ENCODE assay signal across 10 cellular contexts in genomic region chr19:14473073-14473790, GRCh38. TPM values are rescaled to one million over a fixed set of nuclear protein-coding genes. Genes with fewer than 3 reads are reported as not detected.
A peak's percentile ranks its signal among the peaks of the same experiment; 100 is the strongest.
DNase-seq lines count a peak whose midpoint lies in the region; ATAC-seq and TF ChIP-seq lines count a peak whose summit lies in the region.
"Had no signal": no experiment of that assay in that cellular context is flagged by ENCODE, and none has a peak within 500 bp of the region (broad histone marks: within the 10 kb centered on the region; RNA-seq: fewer than 3 reads in every experiment).

No MANE protein-coding gene starts in this region.

- BruUV-seq in HCT116 (replicated peaks; lab: Mats Ljungman, UMichigan), result no TSS peak

- intact Hi-C loops in HCT116 (cut with micrococcal nuclease) (loop anchor here (5.0 kb wide), 1 partner anchor 336 kb away; the partner anchor contains the start of gene ASF1B), natural killer cell (cut with micrococcal nuclease) (loop anchor here (10.0 kb wide), 1 partner anchor 588 kb away; no protein-coding TSS in a partner anchor)
- intact Hi-C loops in dendritic cell treated with granulocyte-macrophage colony-stimulating factor and Interleukin-4, amounts not matched to agents 40 ng/mL and 50 ng/mL, for 4 days (cut with micrococcal nuclease), result loop anchor here (5.0 kb wide), 1 partner anchor 41 kb away; the partner anchor contains the start of gene PKN1

- no peaks in the 10 kb centered on the region for H3K79me2 ChIP-seq in HCT116 (ENCODE audit: insufficient read depth, low read length)
- H3K79me2 ChIP-seq in MM.1S (ENCODE audit: low read length), result no peaks in the 10 kb centered on the region

- H3K9ac ChIP-seq in HCT116 (ENCODE audit: low read length), result no peak overlapping the region
- no peak overlapping the region for H3K9ac ChIP-seq in MM.1S (ENCODE audit: low read length)

- no peak for TF ChIP-seq RAD21 in HCT116 (IDR thresholded peaks at IDR 0.05; ENCODE audit: low read depth)

- peak overlapping the region; percentile 30 for H3K4me3 Mint-ChIP-seq in dendritic cell treated with granulocyte-macrophage colony-stimulating factor and Interleukin-4, amounts not matched to agents 40 ng/mL and 50 ng/mL, for 4 days
- peak overlapping the region; percentile 64 for H3K4me3 Mint-ChIP-seq in natural killer cell

- no peak overlapping the region for H2AFZ ChIP-seq in HCT116 (ENCODE audit: low read depth, low read length, poor library complexity, severe bottlenecking)
- H2AFZ ChIP-seq in MM.1S (ENCODE audit: low read length), result no peak overlapping the region

- no peak overlapping the region for H3K4me2 ChIP-seq in HCT116 (ENCODE audit: low read length)
- H3K4me2 ChIP-seq in MM.1S (ENCODE audit: low read depth, low read length), result no peak overlapping the region

- H3K4me3 ChIP-seq in HCT116 (replicated peaks in 1 of 2; ENCODE audit: low read depth in 1 of 2, low read length in 2 of 2) (no peak overlapping the region), MM.1S (ENCODE audit: low read length) (no peak overlapping the region)

- peaks cover 64% of the 10 kb centered on the region for H3K27me3 Mint-ChIP-seq in dendritic cell treated with granulocyte-macrophage colony-stimulating factor and Interleukin-4, amounts not matched to agents 40 ng/mL and 50 ng/mL, for 4 days
- peaks cover 0 to 11% of the 10 kb centered on the region in 2 donors for H3K27me3 Mint-ChIP-seq in natural killer cell (ENCODE audit: low read depth in 2 of 2)

- H3K36me3 ChIP-seq in HCT116 (ENCODE audit: control insufficient read depth in 1 of 2, insufficient read depth in 2 of 2, low read length in 2 of 2) (peaks cover 3 to 4% of the 10 kb centered on the region in 2 experiments; a peak in 2 of 4 replicates), MM.1S (replicated peaks; ENCODE audit: insufficient read depth, low read length) (no peaks in the 10 kb centered on the region)

- H3K36me3 Mint-ChIP-seq in dendritic cell treated with granulocyte-macrophage colony-stimulating factor and Interleukin-4, amounts not matched to agents 40 ng/mL and 50 ng/mL, for 4 days (ENCODE audit: low read depth), result peaks cover 48% of the 10 kb centered on the region
- H3K36me3 Mint-ChIP-seq in natural killer cell, result no peaks in the 10 kb centered on the region

- TF ChIP-seq POLR2A in HCT116 (IDR thresholded peaks at IDR 0.05; ENCODE audit: borderline replicate concordance, extremely low read depth, insufficient read depth, insufficient read length), result no peak

- peaks cover 22 to 39% of the 10 kb centered on the region in 2 experiments; a peak in 3 of 4 replicates for H3K4me1 ChIP-seq in HCT116 (ENCODE audit: control insufficient read depth in 1 of 2, insufficient read depth in 2 of 2, low read length in 2 of 2)
- no peaks in the 10 kb centered on the region for H3K4me1 ChIP-seq in MM.1S (ENCODE audit: low read length)

- H3K27ac Mint-ChIP-seq in dendritic cell treated with granulocyte-macrophage colony-stimulating factor and Interleukin-4, amounts not matched to agents 40 ng/mL and 50 ng/mL, for 4 days, result no peak overlapping the region
- H3K27ac Mint-ChIP-seq in natural killer cell, result peak overlapping the region in 1 of 2 donors; percentile 99

- no peaks in the 10 kb centered on the region for H3F3A ChIP-seq in MM.1S (ENCODE audit: insufficient read depth, low read length)

- H3K27me3 ChIP-seq in HCT116 (ENCODE audit: insufficient read depth, low read length) (no peaks in the 10 kb centered on the region), MM.1S (replicated peaks; ENCODE audit: insufficient read depth, low read length) (peaks cover 48% of the 10 kb centered on the region)

- no peaks in the 10 kb centered on the region for H3K9me2 ChIP-seq in HCT116 (ENCODE audit: insufficient read depth)
- no peaks in the 10 kb centered on the region for H3K9me2 ChIP-seq in MM.1S (replicated peaks; ENCODE audit: insufficient read depth, low read length)

- H3K4me1 Mint-ChIP-seq in dendritic cell treated with granulocyte-macrophage colony-stimulating factor and Interleukin-4, amounts not matched to agents 40 ng/mL and 50 ng/mL, for 4 days (ENCODE audit: low read depth), result peaks cover 45% of the 10 kb centered on the region
- peaks cover 29 to 54% of the 10 kb centered on the region in 2 donors for H3K4me1 Mint-ChIP-seq in natural killer cell

- ATAC-seq in HCT116 (no peak), natural killer cell (no peak), HG02763 (IDR thresholded peaks at IDR 0.05; ENCODE audit: unreplicated experiment) (no peak)

- H3K9me3 ChIP-seq in HCT116 (ENCODE audit: control insufficient read depth in 1 of 2, insufficient read depth in 1 of 2, low read depth in 1 of 2, low read length in 2 of 2) (no peaks in the 10 kb centered on the region), MM.1S (replicated peaks; ENCODE audit: insufficient read depth, low read length) (no peaks in the 10 kb centered on the region)

- CTCF ChIA-PET in HCT116 (lab: Charles Lee), result interaction anchor here (0.6 to 1.1 kb wide), 2 partner anchors 14 to 337 kb away, joined by 3 to 4 read pairs; partner anchors contain the start of gene ASF1B

- H3K27ac ChIP-seq in HCT116 (ENCODE audit: low read depth, low read length) (no peak overlapping the region), MM.1S (ENCODE audit: low read length) (no peak overlapping the region)
- H3K27ac ChIP-seq: SJSA1 had no signal

- RAD21 ChIA-PET in HCT116 (lab: Charles Lee; ENCODE audit: low non-redundant PET in 1 of 2, low total read pairs in 2 of 2, uncharacterized antibody in 2 of 2, unreplicated experiment in 2 of 2), result no interaction called here

- H4K20me1 ChIP-seq in HCT116 (ENCODE audit: insufficient read depth) (no peaks in the 10 kb centered on the region), MM.1S (ENCODE audit: insufficient read depth, low read length) (no peaks in the 10 kb centered on the region)

- peak; percentile 47 for DNase-seq in D341Med (ENCODE audit: low spot score)
- DNase-seq in HCT116 (ENCODE audit: low read depth, low spot score), result no peak
- no peak for DNase-seq in natural killer cell
- no peak for DNase-seq in activated gamma-delta T cell treated with Interleukin-2 at 50 U/mL for 16 hours
- no peak for DNase-seq in MM.1S
- DNase-seq in SKM-1 (lab: John Stamatoyannopoulos, UW; ENCODE audit: unreplicated experiment), result no peak
- DNase-seq: NCI-H446 had no signal

- TF ChIP-seq CTCF in HCT116 (IDR thresholded peaks at IDR 0.05 in 2 of 3, conservative IDR thresholded peaks at IDR 0.05 in 1 of 3; ENCODE audit: borderline replicate concordance in 1 of 3, insufficient read depth in 1 of 3, low read depth in 2 of 3, low read length in 2 of 3) (no peak), natural killer cell (IDR thresholded peaks at IDR 0.05) (no peak), MM.1S (IDR thresholded peaks at IDR 0.05; ENCODE audit: low read length) (no peak)

- H3K9me3 Mint-ChIP-seq in dendritic cell treated with granulocyte-macrophage colony-stimulating factor and Interleukin-4, amounts not matched to agents 40 ng/mL and 50 ng/mL, for 4 days, result no peaks in the 10 kb centered on the region
- no peaks in the 10 kb centered on the region for H3K9me3 Mint-ChIP-seq in natural killer cell

- POLR2A ChIA-PET in HCT116 (lab: Charles Lee), result no interaction called here

TF ChIP-seq in HCT116, 20 proteins besides CTCF, POLR2A, EP300 and RAD21:
- TF ChIP-seq TCF7L2 (IDR thresholded peaks at IDR 0.05; ENCODE audit: borderline replicate concordance, extremely low read depth, insufficient read depth, insufficient read length), result no peak
- 0 out of 2 replicates have a peak, but pooled peaks have one; percentile 9 for TF ChIP-seq POLR2AphosphoS5 (IDR thresholded peaks at IDR 0.05; ENCODE audit: low read depth, low read length)
TF ChIP-seq in HCT116: peak in this region for 1.

RNA-seq across cellular contexts. Expression of gene PTGER1, which starts 1.9 kb away (rescaled TPM):
- 1.1 TPM for total RNA-seq in HCT116 (2021; ENCODE audit: unreplicated experiment)
- 0.47 and 0.55 TPM in 2 replicates for polyA plus RNA-seq in HCT116 (2012)
- total RNA-seq in natural killer cell, result under 1 TPM in 2 of 3 donors, not detected in 1; 0.35 to 0.73 TPM
- total RNA-seq: SJSA1 had no signal

RNA-seq across cellular contexts. Expression of gene GIPC1, which starts 22.7 kb away (rescaled TPM):
- 103 TPM for total RNA-seq in HCT116 (2021; ENCODE audit: unreplicated experiment)
- polyA plus RNA-seq in HCT116 (2012), result 112 and 135 TPM in 2 replicates
- 10 to 100 TPM; 25.3 to 34.5 (median 31.4) TPM for total RNA-seq in natural killer cell

RNA-seq across cellular contexts. Expression of gene PKN1, which starts 40.1 kb away (rescaled TPM):
- total RNA-seq in HCT116 (2021; ENCODE audit: unreplicated experiment), result 248 TPM
- polyA plus RNA-seq in HCT116 (2012), result 238 and 241 TPM in 2 replicates
- total RNA-seq in natural killer cell, result 100 to 1,000 TPM; 323 to 351 (median 350) TPM

RNA-seq across cellular contexts. Expression of gene DNAJB1, which starts 45.0 kb away (rescaled TPM):
- total RNA-seq in HCT116 (2021; ENCODE audit: unreplicated experiment) (175 TPM), natural killer cell (100 to 1,000 TPM; 148 to 238 (median 192) TPM)
- polyA plus RNA-seq in HCT116 (2012), result 129 and 139 TPM in 2 replicates

RNA-seq across cellular contexts. Expression of gene DDX39A, which starts 54.1 kb away (rescaled TPM):
- total RNA-seq in HCT116 (2021; ENCODE audit: unreplicated experiment) (152 TPM), natural killer cell (100 to 1,000 TPM; 397 to 569 (median 557) TPM)
- polyA plus RNA-seq in HCT116 (2012), result 164 and 169 TPM in 2 replicates
